In the genomic region with DNA sequence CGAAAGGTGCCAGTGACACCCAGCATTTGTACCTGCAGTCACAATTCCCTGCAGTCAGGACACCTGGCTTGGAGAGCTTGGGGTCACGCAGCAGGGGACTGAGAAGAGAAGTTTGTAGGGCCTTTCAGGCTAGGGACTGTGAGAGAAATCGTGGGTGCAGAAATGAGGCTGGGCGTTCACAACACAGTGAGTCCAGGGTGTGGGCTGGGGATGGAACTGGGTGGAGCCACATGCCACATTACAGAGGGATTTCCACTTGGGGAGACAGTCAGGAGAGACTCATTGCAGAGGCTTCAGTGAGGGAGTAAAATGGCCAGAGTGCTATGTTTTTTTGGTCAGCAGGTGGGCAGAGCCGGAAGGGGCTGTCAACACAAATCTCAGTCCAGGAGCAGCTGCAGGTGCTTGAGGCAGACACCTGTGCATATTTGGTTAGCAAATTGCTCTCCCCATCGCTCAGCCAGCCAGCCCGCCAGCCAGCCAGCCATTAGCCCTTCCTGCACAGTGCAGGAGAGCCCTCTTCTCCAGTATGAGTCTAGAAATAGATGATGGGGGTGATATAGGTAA, we compare ENCODE assay signal across 1 cellular context.
TF ChIP-seq lines count a peak whose summit lies in the region.

No MANE protein-coding gene starts in this region.

TF ChIP-seq in H1, 55 proteins besides CTCF, POLR2A, EP300 and RAD21:
- TF ChIP-seq JUND (IDR thresholded peaks at IDR 0.05; ENCODE audit: low read length) (no peak), CHD2 (IDR thresholded peaks at IDR 0.05; ENCODE audit: low read length) (no peak), ZNF274 (IDR thresholded peaks at IDR 0.05; ENCODE audit: borderline replicate concordance, extremely low read depth, low read length) (no peak), RNF2 (IDR thresholded peaks at IDR 0.05; ENCODE audit: borderline replicate concordance, low read depth, low read length, missing control alignments, poor library complexity, severe bottlenecking) (no peak), EGR1 (IDR thresholded peaks at IDR 0.05; ENCODE audit: borderline replicate concordance, low read depth, low read length) (no peak), SRF (IDR thresholded peaks at IDR 0.05; ENCODE audit: low read depth, low read length) (no peak)
